ENCODE assay signal across 18 cellular contexts in genomic region chr14:99387880-99388279, GRCh38.
DNase-seq lines count a peak whose midpoint lies in the region; ATAC-seq, FAIRE-seq and TF ChIP-seq lines count a peak whose summit lies in the region.
"Had no signal": no experiment of that assay in that cellular context is flagged by ENCODE, and none has a peak within 500 bp of the region (broad histone marks: within the 10 kb centered on the region; RNA-seq: fewer than 3 reads in every experiment).

No MANE protein-coding gene starts in this region.

- SMC1A ChIA-PET in GM12878 (lab: Charles Lee; ENCODE audit: uncharacterized antibody, unreplicated experiment), result interaction anchor here (0.6 to 1.3 kb wide), 2 partner anchors 25 to 27 kb away, joined by 3 read pairs; no protein-coding TSS in a partner anchor

- H4K20me1 ChIP-seq in DND-41 (ENCODE audit: insufficient read depth, low read length), result peaks cover 9% of the 10 kb centered on the region; the same call in 1 of the 2 replicates
- H4K20me1 ChIP-seq in GM12878 (ENCODE audit: control insufficient read depth, insufficient read depth), result no peaks in the 10 kb centered on the region
- H4K20me1 ChIP-seq: BLaER1 had no signal

- H3K27me3 ChIP-seq in DND-41 (ENCODE audit: insufficient read depth, low read length, poor library complexity) (peaks cover 3% of the 10 kb centered on the region), GM12878 (replicated peaks in 1 of 2; ENCODE audit: control insufficient read depth in 2 of 2, insufficient read depth in 2 of 2, low read length in 1 of 2) (peaks cover 0 to 3% of the 10 kb centered on the region in 2 experiments; a peak in 1 of 4 replicates)
- H3K27me3 ChIP-seq: BLaER1, SJSA1 had no signal

- TF ChIP-seq POLR2A in GM12878 (IDR thresholded peaks at IDR 0.05; ENCODE audit: low read depth, low read length), result no peak

- TF ChIP-seq RAD21 in GM12878 (IDR thresholded peaks at IDR 0.05; ENCODE audit: insufficient read depth, low read depth, low read length), result no peak

- intact Hi-C loops in GM12878 (cut with micrococcal nuclease; ENCODE audit: unreplicated experiment), result no loop called here

- POLR2A ChIA-PET in GM12878 (lab: Charles Lee), result no interaction called here

- peak; percentile 21 for DNase-seq in activated effector memory CD4-positive, alpha-beta T cell treated with anti-CD3 and anti-CD28 coated beads, Interleukin-2, amount 50 U/mL, for 16 hours
- no peak for DNase-seq in activated effector memory CD4-positive, alpha-beta T cell treated with Interleukin-2 at 50 U/mL for 16 hours
- DNase-seq in DND-41, result peak; percentile 50
- DNase-seq in GM12878 (ENCODE audit: low read depth, low spot score), result no peak
- peak; percentile 23 for DNase-seq in stimulated activated CD8-positive, alpha-beta memory T cell treated with anti-CD3 and anti-CD28 coated beads, Interleukin-4, amount 100 ng/mL, for 48 hours
- no peak for DNase-seq in NCI-H146 treated with DMSO at 0.1 percent for 48 hours (lab: John Stamatoyannopoulos, UW; ENCODE audit: unreplicated experiment)
- no peak for DNase-seq in SW 1271 (lab: John Stamatoyannopoulos, UW)
- DNase-seq: ACHN, DMS53, NCI-H187, NCI-H446, NCI-H526 had no signal

- H3K9ac ChIP-seq in DND-41 (ENCODE audit: low read depth, low read length) (no peak overlapping the region), GM12878 (ENCODE audit: control insufficient read depth, insufficient read depth, low read length) (no peak overlapping the region)
- H3K9ac ChIP-seq: BLaER1 had no signal

- 16% methylated on average over 5 of the region's 5 CpGs for WGBS in GM12878 (ENCODE audit: insufficient coverage, insufficient replicate concordance, low lambda C conversion rate, missing lambda C conversion rate)

- no peak for FAIRE-seq in GM12878 (lab: Jason Lieb, UNC)
- FAIRE-seq: D721Med, H54, RCC 7860 had no signal

- no TSS peak for BruUV-seq in GM12878 (replicated peaks; lab: Mats Ljungman, UMichigan)

- CTCF ChIA-PET in GM12878 (lab: Yijun Ruan, JAX), result interaction anchor here (0.6 to 11.5 kb wide), 8 partner anchors 10 to 101 kb away, joined by 3 to 233 read pairs (median 5); no protein-coding TSS in a partner anchor

- no peak for TF ChIP-seq EP300 in GM12878 (IDR thresholded peaks at IDR 0.05; ENCODE audit: borderline replicate concordance in 1 of 2, control insufficient read depth in 1 of 2, low read depth in 2 of 2, low read length in 2 of 2)

- ATAC-seq in DND-41 (ENCODE audit: insufficient read depth, low read depth), result peak; percentile 47
- ATAC-seq in GM12878, result no peak
- ATAC-seq: Right ventricle myocardium inferior had no signal

- H3K27ac ChIP-seq in DND-41 (ENCODE audit: low read length) (no peak overlapping the region), GM12878 (ENCODE audit: control insufficient read depth, insufficient read depth) (no peak overlapping the region)
- H3K27ac ChIP-seq: BLaER1, SJSA1 had no signal

- no peak overlapping the region for H2AFZ ChIP-seq in DND-41 (ENCODE audit: low read depth, low read length)
- no peak overlapping the region for H2AFZ ChIP-seq in GM12878 (ENCODE audit: control insufficient read depth, low read depth, low read length)

- H3K4me3 ChIP-seq in DND-41 (ENCODE audit: low read depth in 1 of 2, low read length in 2 of 2) (0 out of 4 replicates have a peak overlapping the region, but pooled peaks of 1 of the 2 experiments have one; percentile 20), GM12878 (no peak overlapping the region)
- H3K4me3 ChIP-seq: BLaER1, SJSA1 had no signal

- H3K9me3 ChIP-seq in DND-41 (ENCODE audit: insufficient read depth, low read length, severe bottlenecking) (no peaks in the 10 kb centered on the region), GM12878 (replicated peaks; ENCODE audit: control insufficient read depth, insufficient read depth, low read length) (no peaks in the 10 kb centered on the region)
- H3K9me3 ChIP-seq: BLaER1, SJSA1 had no signal

- RAD21 ChIA-PET in GM12878 (lab: Charles Lee; ENCODE audit: unreplicated experiment), result interaction anchor here (0.7 kb wide), 1 partner anchor 81 kb away, joined by 3 read pairs; no protein-coding TSS in a partner anchor

- H3K36me3 ChIP-seq in DND-41 (ENCODE audit: insufficient read depth, low read length) (no peaks in the 10 kb centered on the region), GM12878 (ENCODE audit: control insufficient read depth in 2 of 2, insufficient read depth in 2 of 2, low read length in 1 of 2) (no peaks in the 10 kb centered on the region)
- H3K36me3 ChIP-seq: BLaER1, SJSA1 had no signal

- in situ Hi-C loops in GM12878 (cut with MboI), result no loop called here

- TF ChIP-seq CTCF in DND-41 (IDR thresholded peaks at IDR 0.05; ENCODE audit: borderline replicate concordance, extremely low read depth, low read length, poor library complexity, severe bottlenecking), result no peak
- no peak for TF ChIP-seq CTCF in GM12878 (IDR thresholded peaks at IDR 0.05 in 2 of 3, conservative IDR thresholded peaks at IDR 0.05 in 1 of 3; ENCODE audit: control insufficient read depth in 2 of 3, extremely low read depth in 1 of 3, insufficient read depth in 1 of 3, low read depth in 3 of 3, low read length in 3 of 3)

- peaks cover 10% of the 10 kb centered on the region; the same call in 1 of the 2 replicates for H3K4me1 ChIP-seq in DND-41 (ENCODE audit: insufficient read depth, low read length)
- peaks cover 4% of the 10 kb centered on the region for H3K4me1 ChIP-seq in GM12878 (ENCODE audit: control insufficient read depth, insufficient read depth, low read length)

- no peaks in the 10 kb centered on the region for H3K79me2 ChIP-seq in DND-41 (ENCODE audit: insufficient read depth, low read length)
- H3K79me2 ChIP-seq in GM12878 (ENCODE audit: control insufficient read depth, insufficient read depth, low read length), result no peaks in the 10 kb centered on the region

- H3K4me2 ChIP-seq in DND-41 (ENCODE audit: insufficient read depth, low read length), result peak overlapping the region; percentile 37
- no peak overlapping the region for H3K4me2 ChIP-seq in GM12878 (ENCODE audit: control insufficient read depth, insufficient read depth)
- H3K4me2 ChIP-seq: BLaER1 had no signal

TF ChIP-seq in GM12878, 131 proteins besides CTCF, POLR2A, EP300 and RAD21:
- TF ChIP-seq BCLAF1 (IDR thresholded peaks at IDR 0.05), result no peak
- TF ChIP-seq, protein P1, sequence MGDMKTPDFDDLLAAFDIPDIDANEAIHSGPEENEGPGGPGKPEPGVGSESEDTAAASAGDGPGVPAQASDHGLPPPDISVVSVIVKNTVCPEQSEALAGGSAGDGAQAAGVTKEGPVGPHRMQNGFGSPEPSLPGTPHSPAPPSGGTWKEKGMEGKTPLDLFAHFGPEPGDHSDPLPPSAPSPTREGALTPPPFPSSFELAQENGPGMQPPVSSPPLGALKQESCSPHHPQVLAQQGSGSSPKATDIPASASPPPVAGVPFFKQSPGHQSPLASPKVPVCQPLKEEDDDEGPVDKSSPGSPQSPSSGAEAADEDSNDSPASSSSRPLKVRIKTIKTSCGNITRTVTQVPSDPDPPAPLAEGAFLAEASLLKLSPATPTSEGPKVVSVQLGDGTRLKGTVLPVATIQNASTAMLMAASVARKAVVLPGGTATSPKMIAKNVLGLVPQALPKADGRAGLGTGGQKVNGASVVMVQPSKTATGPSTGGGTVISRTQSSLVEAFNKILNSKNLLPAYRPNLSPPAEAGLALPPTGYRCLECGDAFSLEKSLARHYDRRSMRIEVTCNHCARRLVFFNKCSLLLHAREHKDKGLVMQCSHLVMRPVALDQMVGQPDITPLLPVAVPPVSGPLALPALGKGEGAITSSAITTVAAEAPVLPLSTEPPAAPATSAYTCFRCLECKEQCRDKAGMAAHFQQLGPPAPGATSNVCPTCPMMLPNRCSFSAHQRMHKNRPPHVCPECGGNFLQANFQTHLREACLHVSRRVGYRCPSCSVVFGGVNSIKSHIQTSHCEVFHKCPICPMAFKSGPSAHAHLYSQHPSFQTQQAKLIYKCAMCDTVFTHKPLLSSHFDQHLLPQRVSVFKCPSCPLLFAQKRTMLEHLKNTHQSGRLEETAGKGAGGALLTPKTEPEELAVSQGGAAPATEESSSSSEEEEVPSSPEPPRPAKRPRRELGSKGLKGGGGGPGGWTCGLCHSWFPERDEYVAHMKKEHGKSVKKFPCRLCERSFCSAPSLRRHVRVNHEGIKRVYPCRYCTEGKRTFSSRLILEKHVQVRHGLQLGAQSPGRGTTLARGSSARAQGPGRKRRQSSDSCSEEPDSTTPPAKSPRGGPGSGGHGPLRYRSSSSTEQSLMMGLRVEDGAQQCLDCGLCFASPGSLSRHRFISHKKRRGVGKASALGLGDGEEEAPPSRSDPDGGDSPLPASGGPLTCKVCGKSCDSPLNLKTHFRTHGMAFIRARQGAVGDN (IDR thresholded peaks at IDR 0.05), result no peak
- peak; percentile 9; the same call in 1 of the 2 replicates for TF ChIP-seq ZNF384 (IDR thresholded peaks at IDR 0.05; ENCODE audit: borderline replicate concordance, low read depth, low read length)
- TF ChIP-seq KDM1A (IDR thresholded peaks at IDR 0.05; ENCODE audit: borderline replicate concordance), result no peak
- TF ChIP-seq PML (IDR thresholded peaks at IDR 0.05; ENCODE audit: low read length), result no peak
- TF ChIP-seq TCF7 (IDR thresholded peaks at IDR 0.05; ENCODE audit: borderline replicate concordance), result no peak

Comparison
In these comparisons a context has a peak if more than half of its experiments do, and no peak if none do; other contexts are left out.
1. DNase-seq: peak in activated effector memory CD4-positive, alpha-beta T cell treated with anti-CD3 and anti-CD28 coated beads, Interleukin-2, amount 50 U/mL, for 16 hours (single experiment), DND-41 (single experiment) and stimulated activated CD8-positive, alpha-beta memory T cell treated with anti-CD3 and anti-CD28 coated beads, Interleukin-4, amount 100 ng/mL, for 48 hours (single experiment); none in activated effector memory CD4-positive, alpha-beta T cell treated with Interleukin-2 at 50 U/mL for 16 hours (single experiment), GM12878 (single experiment), NCI-H146 treated with DMSO at 0.1 percent for 48 hours (single experiment) and SW 1271 (0 of 2).